ENCODE assay signal across 8 cellular contexts in the genomic region with DNA sequence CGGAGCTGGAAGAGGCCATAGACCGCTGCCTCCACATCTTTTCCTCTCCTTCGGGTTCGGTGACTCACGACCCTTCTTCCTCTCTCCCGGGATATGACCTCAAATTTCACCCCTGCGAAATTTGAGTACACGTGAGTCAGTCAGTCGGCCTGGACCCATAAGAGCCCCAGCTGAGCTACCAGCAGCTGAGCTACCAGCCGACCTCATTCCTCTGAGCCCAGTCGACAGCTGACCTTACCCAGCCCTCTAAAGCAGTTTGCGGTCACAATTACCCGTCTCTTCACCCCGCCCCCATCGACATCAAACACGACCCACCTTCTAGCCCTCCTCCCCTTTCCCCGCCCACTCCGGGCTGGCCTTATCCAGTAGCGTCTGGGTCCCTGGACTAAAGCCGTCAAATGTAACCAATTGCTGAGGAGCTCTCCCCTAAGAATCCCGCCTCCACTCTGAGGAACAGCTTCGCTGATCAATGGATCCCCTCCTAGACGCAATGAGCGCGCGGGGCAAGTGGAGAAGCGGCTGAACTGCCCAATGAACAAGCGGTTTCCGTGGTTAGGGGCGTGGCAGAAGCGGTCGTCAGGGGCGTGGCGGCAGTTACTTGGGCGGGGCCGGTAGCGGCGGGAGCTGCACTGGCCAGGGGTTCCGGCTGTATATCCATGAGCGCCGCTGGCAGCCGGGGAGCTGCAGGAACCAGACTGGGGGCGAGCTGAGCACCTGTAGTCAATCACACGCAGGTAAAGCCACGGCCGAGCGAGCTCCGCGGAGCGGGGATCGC. TPM values are rescaled to one million over a fixed set of nuclear protein-coding genes. Genes with fewer than 3 reads are reported as not detected.
DNase-seq lines count a peak whose midpoint lies in the region; ATAC-seq and TF ChIP-seq lines count a peak whose summit lies in the region.

Gene ABHD2, plus strand, starts transcription at position 627 of the 775 bp plus-strand sequence. CDS start 27,872 bp downstream, outside the sequence.

- CTCF ChIA-PET in GM10248 (lab: Yijun Ruan, JAX): interaction anchor here (1.0 to 6.6 kb wide), 10 partner anchors 14 to 119 kb away, joined by 3 to 58 read pairs (median 5); no protein-coding TSS in a partner anchor

- no peaks in the 10 kb centered on the region for H3K9me3 Mint-ChIP-seq in activated naive CD8-positive, alpha-beta T cell (ENCODE audit: low read depth)
- H3K9me3 Mint-ChIP-seq in osteocyte (ENCODE audit: unreplicated experiment): no peaks in the 10 kb centered on the region

- under 1% methylated on average over 51 of the region's 51 CpGs for WGBS in thymus

- H3K9me3 ChIP-seq in thymus (ENCODE audit: control insufficient read depth): no peaks in the 10 kb centered on the region

- peak within 1 kb of the TSS; percentile 96 for H3K27ac Mint-ChIP-seq in activated naive CD8-positive, alpha-beta T cell
- H3K27ac Mint-ChIP-seq in osteocyte (ENCODE audit: unreplicated experiment): peak within 1 kb of the TSS; percentile 89

- peaks cover 24% of the 10 kb centered on the region for H3K4me1 ChIP-seq in thymus (ENCODE audit: control insufficient read depth, insufficient read depth, low read length)

- peaks cover 34% of the 10 kb centered on the region for H3K4me1 Mint-ChIP-seq in activated naive CD8-positive, alpha-beta T cell (ENCODE audit: low read depth)
- H3K4me1 Mint-ChIP-seq in osteocyte (ENCODE audit: unreplicated experiment): peaks cover 38% of the 10 kb centered on the region

- DNase-seq in GM10248 (ENCODE audit: extremely low spot score) (peak; percentile 94), NCI-H1105 (lab: John Stamatoyannopoulos, UW) (peak; percentile 97), SKM-1 treated with dmso at 0.1 percent for 144 hours (lab: John Stamatoyannopoulos, UW; ENCODE audit: unreplicated experiment) (peak; percentile 99), glomerular visceral epithelial cell (ENCODE audit: extremely low spot score) (peak; percentile 100), osteocyte (ENCODE audit: extremely low spot score, unreplicated experiment) (peak; percentile 100)

- peak within 1 kb of the TSS; percentile 90 for H3K4me3 ChIP-seq in thymus (ENCODE audit: low read length)

- POLR2A ChIA-PET in GM10248 (lab: Yijun Ruan, JAX): interaction anchor here (0.7 to 1.0 kb wide), 4 partner anchors 9 to 450 kb away, joined by 3 to 4 read pairs (median 4); partner anchors contain the start of gene ISG20

- H3K36me3 ChIP-seq in thymus (ENCODE audit: control insufficient read depth, insufficient read depth): no peaks in the 10 kb centered on the region

- H3K27ac ChIP-seq in thymus (ENCODE audit: low read depth): peak within 1 kb of the TSS; percentile 71

- H3K27me3 Mint-ChIP-seq in activated naive CD8-positive, alpha-beta T cell: no peaks in the 10 kb centered on the region
- H3K27me3 Mint-ChIP-seq in osteocyte (ENCODE audit: unreplicated experiment): no peaks in the 10 kb centered on the region

- no peaks in the 10 kb centered on the region for H3K36me3 Mint-ChIP-seq in activated naive CD8-positive, alpha-beta T cell
- H3K36me3 Mint-ChIP-seq in osteocyte (ENCODE audit: unreplicated experiment): no peaks in the 10 kb centered on the region

- no peaks in the 10 kb centered on the region for H3K27me3 ChIP-seq in thymus (ENCODE audit: control insufficient read depth, insufficient read depth)

- peak; percentile 98 for ATAC-seq in HG02623 (IDR thresholded peaks at IDR 0.05; ENCODE audit: unreplicated experiment)

- H3K4me3 Mint-ChIP-seq in activated naive CD8-positive, alpha-beta T cell: peak within 1 kb of the TSS; percentile 87
- no peak within 1 kb of the TSS for H3K4me3 Mint-ChIP-seq in osteocyte (ENCODE audit: unreplicated experiment)

- TF ChIP-seq CTCF in GM10248 (IDR thresholded peaks at IDR 0.05; ENCODE audit: control extremely low read depth, extremely low read depth, low read depth, missing control alignments): no peak
- TF ChIP-seq CTCF in osteocyte (IDR thresholded peaks at IDR 0.05): no peak

RNA-seq across cellular contexts. Expression of gene ABHD2, which starts in this region (rescaled TPM):
- total RNA-seq in osteocyte: 85.7 and 92.2 TPM in 2 replicates
- 5.6 TPM for polyA plus RNA-seq in thymus

Comparison
In these comparisons a context has a peak if more than half of its experiments do, and no peak if none do; other contexts are left out.
1. Peak in every context shown above with its lines: DNase-seq, ATAC-seq, H3K4me3 ChIP-seq and H3K27ac ChIP-seq.